Comparison of ENCODE assay signal across 1 cellular context in the genomic region with DNA sequence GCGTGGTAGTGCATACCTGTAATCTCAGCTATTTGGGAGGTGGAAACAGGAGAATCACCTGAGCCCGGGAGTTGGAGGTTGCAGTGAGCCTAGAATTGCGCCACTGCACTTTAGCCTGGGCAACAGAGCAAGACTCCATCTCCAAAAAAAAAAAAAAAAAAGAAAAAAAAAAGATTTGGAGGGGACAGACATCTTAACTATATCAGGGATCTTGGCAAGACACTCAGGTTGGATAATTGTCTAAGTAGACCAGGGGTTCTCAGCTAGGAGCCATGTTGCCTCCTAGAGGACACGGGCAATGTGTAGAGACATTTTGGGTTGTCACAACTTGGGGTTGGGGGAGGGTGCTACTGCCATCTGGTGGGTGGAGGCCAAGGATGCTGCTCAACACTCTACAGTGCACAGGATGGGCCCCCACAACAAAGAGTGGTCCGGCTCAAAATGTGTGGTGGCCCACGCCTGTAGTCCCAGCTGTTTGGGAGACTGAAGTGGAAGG.
TF ChIP-seq lines count a peak whose summit lies in the region.

No MANE protein-coding gene starts in this region.

TF ChIP-seq in A549, 52 proteins besides CTCF, POLR2A, EP300 and RAD21 (continued from another document):
- TF ChIP-seq, protein P1, sequence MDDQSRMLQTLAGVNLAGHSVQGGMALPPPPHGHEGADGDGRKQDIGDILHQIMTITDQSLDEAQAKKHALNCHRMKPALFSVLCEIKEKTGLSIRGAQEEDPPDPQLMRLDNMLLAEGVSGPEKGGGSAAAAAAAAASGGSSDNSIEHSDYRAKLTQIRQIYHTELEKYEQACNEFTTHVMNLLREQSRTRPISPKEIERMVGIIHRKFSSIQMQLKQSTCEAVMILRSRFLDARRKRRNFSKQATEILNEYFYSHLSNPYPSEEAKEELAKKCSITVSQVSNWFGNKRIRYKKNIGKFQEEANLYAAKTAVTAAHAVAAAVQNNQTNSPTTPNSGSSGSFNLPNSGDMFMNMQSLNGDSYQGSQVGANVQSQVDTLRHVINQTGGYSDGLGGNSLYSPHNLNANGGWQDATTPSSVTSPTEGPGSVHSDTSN (IDR thresholded peaks at IDR 0.05), result no peak
- TF ChIP-seq HOXB13 (CRISPR knock-in tag; IDR thresholded peaks at IDR 0.05; ENCODE audit: low read depth), result no peak
- TF ChIP-seq, protein P2, sequence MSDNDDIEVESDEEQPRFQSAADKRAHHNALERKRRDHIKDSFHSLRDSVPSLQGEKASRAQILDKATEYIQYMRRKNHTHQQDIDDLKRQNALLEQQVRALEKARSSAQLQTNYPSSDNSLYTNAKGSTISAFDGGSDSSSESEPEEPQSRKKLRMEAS (IDR thresholded peaks at IDR 0.05), result peak; percentile 43; the same call in 1 of the 2 replicates
- TF ChIP-seq GATA3 (IDR thresholded peaks at IDR 0.05; ENCODE audit: borderline replicate concordance), result no peak
- 0 out of 3 replicates have a peak, but pooled peaks have one; percentile 9 for TF ChIP-seq SMC3 (IDR thresholded peaks at IDR 0.05)
